10 cellular contexts compared by ENCODE assay signal in the genomic region with DNA sequence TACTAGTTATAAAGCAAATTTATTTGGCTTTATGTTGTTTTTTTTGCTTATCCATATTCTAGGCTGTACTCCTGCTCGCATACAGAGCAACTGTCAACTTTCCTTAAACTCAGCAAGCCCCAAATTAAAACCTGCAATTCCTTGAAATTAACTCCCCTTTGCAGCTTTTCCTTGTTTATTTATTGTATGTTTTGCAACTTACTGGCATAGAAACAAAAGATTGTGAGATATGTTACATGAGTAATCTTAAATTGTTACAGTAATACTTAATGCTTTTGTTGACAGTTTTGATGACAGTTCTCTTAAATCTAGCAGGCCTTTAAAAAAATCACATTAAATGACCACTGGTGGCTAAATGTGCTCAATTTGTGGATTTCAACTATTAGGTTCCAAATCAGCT. TPM values are rescaled to one million over a fixed set of nuclear protein-coding genes. Genes with fewer than 3 reads are reported as not detected.
DNase-seq lines count a peak whose midpoint lies in the region; ATAC-seq and TF ChIP-seq lines count a peak whose summit lies in the region.
"Had no signal": no experiment of that assay in that cellular context is flagged by ENCODE, and none has a peak within 500 bp of the region (broad histone marks: within the 10 kb centered on the region; RNA-seq: fewer than 3 reads in every experiment).

No MANE protein-coding gene starts in this region.

- no TSS peak for BruUV-seq in IMR-90 (replicated peaks; lab: Mats Ljungman, UMichigan)

- WGBS in IMR-90 (ENCODE audit: extremely low coverage in 2 of 2, insufficient read length in 1 of 2), 2 experiments: no CpG with 5 or more reads among the region's 1 CpG

- peak overlapping the region in 3 of 11 experiments; percentile 2 to 99 (median 23); a peak in 4 of 22 replicates for H3K9ac ChIP-seq in BLaER1 treated with 17β-estradiol and CSF1 and Interleukin-3, amounts not matched to agents 10 nM and 100 nM
- no peak overlapping the region for H3K9ac ChIP-seq in IMR-90 (ENCODE audit: low read depth, low read length)

- intact Hi-C loops in IMR-90 (cut with micrococcal nuclease) (loop anchor here (5.0 kb wide), 1 partner anchor 219 kb away; no protein-coding TSS in a partner anchor), breast epithelium (cut with DNase I; ENCODE audit: low total_unique reads) (no loop called here)
- intact Hi-C loops in naive thymus-derived CD4-positive, alpha-beta T cell (cut with micrococcal nuclease): loop anchor here (1.0 to 10.0 kb wide), 2 partner anchors 13 to 1606 kb away; no protein-coding TSS in a partner anchor

- CTCF ChIA-PET in IMR-90 (lab: Yijun Ruan, JAX): no interaction called here
- CTCF ChIA-PET in naive thymus-derived CD4-positive, alpha-beta T cell (lab: Charles Lee): interaction anchor here (1.2 kb wide), 1 partner anchor 157 kb away, joined by 3 read pairs; no protein-coding TSS in a partner anchor

- ATAC-seq in IMR-90 (ENCODE audit: low read depth): no peak
- no peak for ATAC-seq in naive thymus-derived CD4-positive, alpha-beta T cell
- no peak for ATAC-seq in GM19328 (IDR thresholded peaks at IDR 0.05; ENCODE audit: unreplicated experiment)
- no peak for ATAC-seq in HG02970 (IDR thresholded peaks at IDR 0.05; ENCODE audit: low FRiP score, unreplicated experiment)
- ATAC-seq: K562 had no signal

- H3K27ac Mint-ChIP-seq in naive thymus-derived CD4-positive, alpha-beta T cell: peak overlapping the region in 7 of 9 donors; percentile 4 to 100 (median 74)

- POLR2A ChIA-PET in IMR-90 (lab: Charles Lee; ENCODE audit: unreplicated experiment): interaction anchor here (0.7 kb wide), 1 partner anchor 9 kb away, joined by 5 read pairs; no protein-coding TSS in a partner anchor
- POLR2A ChIA-PET in naive thymus-derived CD4-positive, alpha-beta T cell (lab: Charles Lee): interaction anchor here (0.7 to 6.0 kb wide), 4 partner anchors 8 to 45 kb away, joined by 3 to 37 read pairs (median 17); no protein-coding TSS in a partner anchor

- H3K36me3 ChIP-seq in BLaER1 treated with 17β-estradiol and CSF1 and Interleukin-3, amounts not matched to agents 10 nM and 100 nM: peaks cover 64 to 82% (median 76%) of the 10 kb centered on the region in 11 experiments
- H3K36me3 ChIP-seq in IMR-90 (ENCODE audit: control insufficient read depth, insufficient read depth, low read length) (peaks cover 33% of the 10 kb centered on the region), breast epithelium (peaks cover 17% of the 10 kb centered on the region)
- peaks cover 16 to 39% (median 33%) of the 10 kb centered on the region in 3 experiments for H3K36me3 ChIP-seq in naive thymus-derived CD4-positive, alpha-beta T cell (ENCODE audit: control insufficient read depth in 2 of 3, insufficient read depth in 3 of 3, low read length in 3 of 3)

- TF ChIP-seq POLR2A in IMR-90 (IDR thresholded peaks at IDR 0.05; ENCODE audit: low read depth, low read length): no peak
- TF ChIP-seq POLR2A in breast epithelium (IDR thresholded peaks at IDR 0.05): no peak

- H4K91ac ChIP-seq in IMR-90 (ENCODE audit: insufficient read depth, low read depth, low read length): no peak overlapping the region

- dilution Hi-C loops in IMR-90 (cut with HindIII; ENCODE audit: low sequenced_read_pairs, unreplicated experiment): no loop called here

- H3K9me3 ChIP-seq in BLaER1 treated with 17β-estradiol and CSF1 and Interleukin-3, amounts not matched to agents 10 nM and 100 nM (replicated peaks in 1 of 11): no peaks in the 10 kb centered on the region
- no peaks in the 10 kb centered on the region for H3K9me3 ChIP-seq in IMR-90 (ENCODE audit: control insufficient read depth, insufficient read depth, low read length)
- no peaks in the 10 kb centered on the region for H3K9me3 ChIP-seq in breast epithelium
- H3K9me3 ChIP-seq in naive thymus-derived CD4-positive, alpha-beta T cell (ENCODE audit: control insufficient read depth in 2 of 3, low read length in 3 of 3): no peaks in the 10 kb centered on the region

- H3K4ac ChIP-seq in IMR-90 (ENCODE audit: low read depth, low read length): no peak overlapping the region

- no peak overlapping the region for H3K27ac ChIP-seq in BLaER1 treated with 17β-estradiol and CSF1 and Interleukin-3, amounts not matched to agents 10 nM and 100 nM
- H3K27ac ChIP-seq in IMR-90 (ENCODE audit: insufficient read depth, low read length) (no peak overlapping the region), breast epithelium (peak overlapping the region in 1 of 2 donors; percentile 7)
- peak overlapping the region; percentile 25 for H3K27ac ChIP-seq in naive thymus-derived CD4-positive, alpha-beta T cell (ENCODE audit: low read depth, low read length)

- H2BK20ac ChIP-seq in IMR-90 (ENCODE audit: low read depth, low read length): no peak overlapping the region

- no peak overlapping the region for H3K23ac ChIP-seq in IMR-90 (ENCODE audit: low read depth, low read length)

- no peak overlapping the region for H2BK5ac ChIP-seq in IMR-90 (ENCODE audit: low read depth, low read length, poor library complexity, severe bottlenecking)

- peaks cover 0 to 54% (median 32%) of the 10 kb centered on the region in 5 donors for H3K36me3 Mint-ChIP-seq in naive thymus-derived CD4-positive, alpha-beta T cell

- no peak overlapping the region for H2BK120ac ChIP-seq in IMR-90 (ENCODE audit: low read depth, low read length)

- TF ChIP-seq CTCF in IMR-90 (conservative IDR thresholded peaks at IDR 0.05; ENCODE audit: low read depth, low read length): no peak
- TF ChIP-seq CTCF in breast epithelium (IDR thresholded peaks at IDR 0.05): no peak

- no peak overlapping the region for H3K56ac ChIP-seq in IMR-90 (ENCODE audit: extremely low read depth, insufficient read depth, low read length)

- H3K79me1 ChIP-seq in IMR-90 (ENCODE audit: low read depth in 1 of 2, low read length in 2 of 2): peaks cover 18 to 40% of the 10 kb centered on the region in 2 experiments

- no peak overlapping the region for H4K5ac ChIP-seq in IMR-90 (ENCODE audit: low read depth, low read length)

- H3K18ac ChIP-seq in IMR-90 (ENCODE audit: low read depth, low read length): no peak overlapping the region

- no peak for DNase-seq in IMR-90
- DNase-seq in breast epithelium (ENCODE audit: low spot score in 2 of 2): no peak
- DNase-seq in naive thymus-derived CD4-positive, alpha-beta T cell: no peak
- no peak for DNase-seq in stimulated activated naive CD4-positive, alpha-beta T cell (lab: John Stamatoyannopoulos, UW)
- no peak for DNase-seq in DMS53 (lab: John Stamatoyannopoulos, UW)
- DNase-seq: NCI-H446 treated with DMSO at 0.1 percent for 48 hours had no signal

- H3K4me3 Mint-ChIP-seq in naive thymus-derived CD4-positive, alpha-beta T cell: peak overlapping the region; percentile 12 to 99 (median 94)

- H3K27me3 ChIP-seq in BLaER1 treated with 17β-estradiol and CSF1 and Interleukin-3, amounts not matched to agents 10 nM and 100 nM: no peaks in the 10 kb centered on the region
- H3K27me3 ChIP-seq in IMR-90 (ENCODE audit: control insufficient read depth, insufficient read depth, low read length): no peaks in the 10 kb centered on the region
- no peaks in the 10 kb centered on the region for H3K27me3 ChIP-seq in breast epithelium
- no peaks in the 10 kb centered on the region for H3K27me3 ChIP-seq in naive thymus-derived CD4-positive, alpha-beta T cell (ENCODE audit: control insufficient read depth in 2 of 2, insufficient read depth in 2 of 2, low read length in 2 of 2)

- H3K4me2 ChIP-seq in BLaER1 treated with 17β-estradiol and CSF1 and Interleukin-3, amounts not matched to agents 10 nM and 100 nM: peak overlapping the region in 10 of 11 experiments; percentile 6 to 99 (median 90); a peak in 15 of 22 replicates
- H3K4me2 ChIP-seq in IMR-90 (ENCODE audit: low read depth, low read length): no peak overlapping the region

- peaks cover 0 to 21% (median 0%) of the 10 kb centered on the region in 11 donors for H3K9me3 Mint-ChIP-seq in naive thymus-derived CD4-positive, alpha-beta T cell

- in situ Hi-C loops in IMR-90 (cut with MboI; ENCODE audit: low sequenced_read_pairs): no loop called here

- peak overlapping the region in 4 of 10 experiments; percentile 1 to 97 (median 88); a peak in 5 of 20 replicates for H3K4me3 ChIP-seq in BLaER1 treated with 17β-estradiol and CSF1 and Interleukin-3, amounts not matched to agents 10 nM and 100 nM
- H3K4me3 ChIP-seq in IMR-90 (ENCODE audit: insufficient read depth, low read depth, low read length) (no peak overlapping the region), breast epithelium (peak overlapping the region; percentile 82 to 97 (median 92))
- H3K4me3 ChIP-seq in naive thymus-derived CD4-positive, alpha-beta T cell (ENCODE audit: low read length): peak overlapping the region; percentile 91
- H3K4me3 ChIP-seq: K562 had no signal

- H2AK9ac ChIP-seq in IMR-90 (replicated peaks; ENCODE audit: low read depth, low read length, poor library complexity): no peak overlapping the region

- H4K8ac ChIP-seq in IMR-90 (ENCODE audit: low read depth in 2 of 2, low read length in 2 of 2): no peak overlapping the region

- H3K9me1 ChIP-seq in IMR-90 (ENCODE audit: insufficient read depth, low read length): 0 out of 2 replicates have a peak, but pooled peaks cover 3% of the 10 kb centered on the region

- H3K14ac ChIP-seq in IMR-90 (replicated peaks; ENCODE audit: low read depth, low read length): no peak overlapping the region

- no peak overlapping the region for H2AFZ ChIP-seq in IMR-90 (replicated peaks; ENCODE audit: low read length, poor library complexity)

- no peak overlapping the region for H2BK15ac ChIP-seq in IMR-90 (ENCODE audit: low read depth, low read length)

- no peak overlapping the region for H2AK5ac ChIP-seq in IMR-90 (ENCODE audit: low read depth, low read length)

- peaks cover 21 to 65% (median 31%) of the 10 kb centered on the region in 10 experiments for H3K4me1 ChIP-seq in BLaER1 treated with 17β-estradiol and CSF1 and Interleukin-3, amounts not matched to agents 10 nM and 100 nM
- peaks cover 2% of the 10 kb centered on the region; the same call in 1 of the 2 replicates for H3K4me1 ChIP-seq in IMR-90 (ENCODE audit: control insufficient read depth, insufficient read depth, low read length)
- H3K4me1 ChIP-seq in breast epithelium: peaks cover 0 to 30% of the 10 kb centered on the region in 2 donors
- H3K4me1 ChIP-seq in naive thymus-derived CD4-positive, alpha-beta T cell (ENCODE audit: control insufficient read depth in 2 of 2, insufficient read depth in 2 of 2, low read length in 2 of 2): peaks cover 26 to 28% of the 10 kb centered on the region in 2 donors

- H3K27me3 Mint-ChIP-seq in naive thymus-derived CD4-positive, alpha-beta T cell: peaks cover 0 to 6% (median 0%) of the 10 kb centered on the region in 5 donors

- TF ChIP-seq RAD21 in IMR-90 (IDR thresholded peaks at IDR 0.05; ENCODE audit: low read length): no peak

- peaks cover 85 to 94% (median 92%) of the 10 kb centered on the region in 11 experiments for H4K20me1 ChIP-seq in BLaER1 treated with 17β-estradiol and CSF1 and Interleukin-3, amounts not matched to agents 10 nM and 100 nM
- H4K20me1 ChIP-seq in IMR-90 (ENCODE audit: insufficient read depth, low read length): peaks cover 93% of the 10 kb centered on the region

- H3K4me1 Mint-ChIP-seq in naive thymus-derived CD4-positive, alpha-beta T cell: peaks cover 21 to 67% (median 45%) of the 10 kb centered on the region in 7 donors

RNA-seq across cellular contexts. Expression of a gene that starts 4.5 kb away (rescaled TPM):
- total RNA-seq in IMR-90 (2012; rRNA removed) (229 and 448 TPM in 2 replicates), breast epithelium (100 to 1,000 TPM; 239 to 375 (median 248) TPM)
- polyA plus RNA-seq in IMR-90 (2012; rRNA removed): 53.2 and 64.8 TPM in 2 replicates
- polyA plus RNA-seq in IMR-90 (2012; cell fraction: cytosol; rRNA removed): 12.7 and 13.6 TPM in 2 replicates
- polyA plus RNA-seq in IMR-90 (2012; cell fraction: nucleus; rRNA removed; ENCODE audit: low replicate concordance): 16.8 and 91.2 TPM in 2 replicates
- total RNA-seq in naive thymus-derived CD4-positive, alpha-beta T cell: 100 to 1,000 TPM; 281 to 790 (median 296) TPM
- polyA plus RNA-seq in naive thymus-derived CD4-positive, alpha-beta T cell: 100 to 1,000 TPM; 209 to 282 TPM
